ENCODE assay signal across 8 cellular contexts in genomic region chr2:222423632-222424280, GRCh38. TPM values are rescaled to one million over a fixed set of nuclear protein-coding genes. Genes with fewer than 3 reads are reported as not detected.
A peak's percentile ranks its signal among the peaks of the same experiment; 100 is the strongest.
DNase-seq lines count a peak whose midpoint lies in the region; ATAC-seq, FAIRE-seq and TF ChIP-seq lines count a peak whose summit lies in the region.

No MANE protein-coding gene starts in this region.

- no peaks in the 10 kb centered on the region for H3K9me3 ChIP-seq in ES-I3 (ENCODE audit: control insufficient read depth, insufficient read depth, low read length)
- H3K9me3 ChIP-seq in keratinocyte (ENCODE audit: control insufficient read depth, low read depth, low read length): no peaks in the 10 kb centered on the region

- H3K4me3 ChIP-seq in keratinocyte (ENCODE audit: control insufficient read depth in 2 of 3, extremely low read depth in 1 of 3, insufficient read depth in 2 of 3, low read depth in 1 of 3, low read length in 3 of 3): peak overlapping the region; percentile 3 to 27 (median 13)

- H2AFZ ChIP-seq in keratinocyte (ENCODE audit: control insufficient read depth, low read length): no peak overlapping the region

- H3K36me3 ChIP-seq in ES-I3 (ENCODE audit: insufficient read depth, low read length) (no peaks in the 10 kb centered on the region), keratinocyte (ENCODE audit: control insufficient read depth in 2 of 2, extremely low read depth in 1 of 2, insufficient read depth in 2 of 2, low read length in 2 of 2) (no peaks in the 10 kb centered on the region)

- H3K4me2 ChIP-seq in keratinocyte (ENCODE audit: control insufficient read depth, extremely low read depth, insufficient read depth, low read depth, low read length): peak overlapping the region; percentile 74

- no peak overlapping the region for H3K27ac ChIP-seq in keratinocyte (ENCODE audit: control insufficient read depth, insufficient read depth, low read length)

- no peak for TF ChIP-seq CTCF in keratinocyte (optimal IDR thresholded peaks at IDR 0.05 in 1 of 3, IDR thresholded peaks at IDR 0.05 in 1 of 3, conservative IDR thresholded peaks at IDR 0.05 in 1 of 3; ENCODE audit: extremely low read depth in 1 of 3, insufficient read depth in 2 of 3, low read length in 3 of 3)

- no peaks in the 10 kb centered on the region for H4K20me1 ChIP-seq in keratinocyte (ENCODE audit: control insufficient read depth, extremely low read depth, insufficient read depth, low read length)

- peaks cover 16% of the 10 kb centered on the region for H3K27me3 ChIP-seq in keratinocyte (ENCODE audit: control insufficient read depth, extremely low read depth, insufficient read depth, low read length)

- H3K4me3 Mint-ChIP-seq in IgD-negative memory B cell: peak overlapping the region; percentile 93 to 99 (median 96)
- peak overlapping the region; percentile 89 for H3K4me3 Mint-ChIP-seq in activated T-helper 17 cell treated with anti-CD3 and anti-CD28 coated beads, Interleukin-2, amount 50 U/mL, for 72 hours

- H3K4me1 Mint-ChIP-seq in IgD-negative memory B cell: peaks cover 37 to 41% (median 39%) of the 10 kb centered on the region in 3 donors
- peaks cover 32% of the 10 kb centered on the region for H3K4me1 Mint-ChIP-seq in activated T-helper 17 cell treated with anti-CD3 and anti-CD28 coated beads, Interleukin-2, amount 50 U/mL, for 72 hours

- H3K36me3 Mint-ChIP-seq in IgD-negative memory B cell: no peaks in the 10 kb centered on the region
- peaks cover 31% of the 10 kb centered on the region for H3K36me3 Mint-ChIP-seq in activated T-helper 17 cell treated with anti-CD3 and anti-CD28 coated beads, Interleukin-2, amount 50 U/mL, for 72 hours (ENCODE audit: low read depth)

- dilution Hi-C loops in keratinocyte (cut with MboI; ENCODE audit: extremely low pct_ligation_motif_present, low sequenced_read_pairs): no loop called here

- DNase-seq in keratinocyte (ENCODE audit: low read depth, low spot score): no peak
- DNase-seq in stimulated activated CD4-positive, alpha-beta T cell treated with anti-CD3 and anti-CD28 coated beads, TNF-alpha, amount 100 ng/mL, for 48 hours (ENCODE audit: low read depth in 3 of 3): peak; percentile 31 to 49 (median 31)
- DNase-seq in HTR-8/SVneo (ENCODE audit: insufficient read length, low spot score): no peak
- no peak for DNase-seq in SHP77 (lab: John Stamatoyannopoulos, UW)

- no peaks in the 10 kb centered on the region for H3K9me1 ChIP-seq in keratinocyte (ENCODE audit: control insufficient read depth, extremely low read depth, insufficient read depth, low read length)

- H3K9ac ChIP-seq in ES-I3 (ENCODE audit: low read depth, low read length) (peak overlapping the region; percentile 43; the same call in 1 of the 2 replicates), keratinocyte (ENCODE audit: control insufficient read depth, extremely low read depth, insufficient read depth, low read length) (no peak overlapping the region)

- H3K27ac Mint-ChIP-seq in IgD-negative memory B cell: peak overlapping the region; percentile 40 to 93 (median 91)
- H3K27ac Mint-ChIP-seq in activated T-helper 17 cell treated with anti-CD3 and anti-CD28 coated beads, Interleukin-2, amount 50 U/mL, for 72 hours: peak overlapping the region; percentile 97

- no peaks in the 10 kb centered on the region for H3K79me2 ChIP-seq in keratinocyte (ENCODE audit: control insufficient read depth, insufficient read depth, low read length)

- no peaks in the 10 kb centered on the region for H3K9me3 Mint-ChIP-seq in IgD-negative memory B cell
- H3K9me3 Mint-ChIP-seq in activated T-helper 17 cell treated with anti-CD3 and anti-CD28 coated beads, Interleukin-2, amount 50 U/mL, for 72 hours: no peaks in the 10 kb centered on the region

- H3K4me1 ChIP-seq in ES-I3 (ENCODE audit: insufficient read depth, low read length) (no peaks in the 10 kb centered on the region), keratinocyte (ENCODE audit: control insufficient read depth, extremely low read depth, insufficient read depth, low read length) (no peaks in the 10 kb centered on the region)

- FAIRE-seq in keratinocyte (lab: Jason Lieb, UNC) (no peak), HTR-8/SVneo (lab: Jason Lieb, UNC) (no peak)

- peaks cover 6% of the 10 kb centered on the region for H3K27me3 Mint-ChIP-seq in IgD-negative memory B cell
- H3K27me3 Mint-ChIP-seq in activated T-helper 17 cell treated with anti-CD3 and anti-CD28 coated beads, Interleukin-2, amount 50 U/mL, for 72 hours: peaks cover 4% of the 10 kb centered on the region

- peak; percentile 23 for ATAC-seq in GM21381 (IDR thresholded peaks at IDR 0.05; ENCODE audit: unreplicated experiment)
- peak; percentile 80 for ATAC-seq in activated T-helper 17 cell treated with anti-CD3 and anti-CD28 coated beads, Interleukin-2, amount 50 U/mL, for 72 hours (replicated peaks)

RNA-seq across cellular contexts. Expression of gene SGPP2, which starts 0.6 kb away (rescaled TPM):
- polyA plus RNA-seq in IgD-negative memory B cell: 3.1 TPM
- total RNA-seq in activated T-helper 17 cell treated with anti-CD3 and anti-CD28 coated beads, Interleukin-2, amount 50 U/mL, for 72 hours: 10 to 100 TPM in 1 of 2 donors, 1 to 10 TPM in 1; 3.0 to 17.0 TPM
- polyA plus RNA-seq in keratinocyte: 0.76 to 7.3 TPM (median 2.6 TPM) in 3 replicates
- 5.0 TPM for polyA plus RNA-seq in keratinocyte (2011; ENCODE audit: low read depth)
- polyA plus RNA-seq in keratinocyte (2011; cell fraction: cytosol; rRNA removed): 3.0 and 4.1 TPM in 2 replicates
- polyA plus RNA-seq in keratinocyte (2011; cell fraction: nucleus; rRNA removed): 4.8 and 5.8 TPM in 2 replicates
- 0.93 and 21.7 TPM in 2 replicates for polyA plus RNA-seq in keratinocyte (2012; ENCODE audit: low replicate concordance)
- 1.7 to 12.1 TPM (median 3.9 TPM) in 3 replicates for polyA minus RNA-seq in keratinocyte
- polyA minus RNA-seq in keratinocyte (2011; cell fraction: cytosol; rRNA and poly(A)+ RNA removed): 3.6 TPM
- 4.8 and 5.2 TPM in 2 replicates for polyA minus RNA-seq in keratinocyte (2011; cell fraction: nucleus; rRNA and poly(A)+ RNA removed)

Comparison
In these comparisons a context has a peak if more than half of its experiments do, and no peak if none do; other contexts are left out.
1. DNase-seq: peak in stimulated activated CD4-positive, alpha-beta T cell treated with anti-CD3 and anti-CD28 coated beads, TNF-alpha, amount 100 ng/mL, for 48 hours (3 of 3); none in keratinocyte (single experiment), HTR-8/SVneo (single experiment) and SHP77 (0 of 2).